1 cellular context compared by ENCODE assay signal in genomic region chr2:201008000-201008829, GRCh38.
TF ChIP-seq lines count a peak whose summit lies in the region.

No MANE protein-coding gene starts in this region.

TF ChIP-seq in HepG2, 621 proteins besides CTCF, POLR2A, EP300 and RAD21 (continued from another document and continues in another):
- TF ChIP-seq TBX2 (CRISPR knock-in tag; IDR thresholded peaks at IDR 0.05; ENCODE audit: borderline replicate concordance) (peak; percentile 92), PRDM4 (CRISPR knock-in tag; IDR thresholded peaks at IDR 0.05; ENCODE audit: borderline replicate concordance) (no peak), ZNF557 (CRISPR knock-in tag; IDR thresholded peaks at IDR 0.05) (no peak; the same call in 1 of the 2 replicates), ZSCAN21 (CRISPR knock-in tag; IDR thresholded peaks at IDR 0.05; ENCODE audit: borderline replicate concordance) (no peak), IRX3 (CRISPR knock-in tag; IDR thresholded peaks at IDR 0.05; ENCODE audit: borderline replicate concordance, low read depth) (no peak), ZNF317 (CRISPR knock-in tag; IDR thresholded peaks at IDR 0.05) (no peak), SOX13 (IDR thresholded peaks at IDR 0.05) (peak; percentile 92; the same call in 1 of the 2 replicates), SOX13 (CRISPR knock-in tag; conservative IDR thresholded peaks at IDR 0.05 in 1 of 2, IDR thresholded peaks at IDR 0.05 in 1 of 2) (peak in 1 of 2 experiments; percentile 99; a peak in 2 of 4 replicates), ZNF251 (CRISPR knock-in tag; IDR thresholded peaks at IDR 0.05) (no peak), ZXDC (CRISPR knock-in tag; IDR thresholded peaks at IDR 0.05) (no peak), ELF3 (CRISPR knock-in tag; IDR thresholded peaks at IDR 0.05) (peak; percentile 75), ZNF740 (CRISPR knock-in tag; IDR thresholded peaks at IDR 0.05) (no peak), BRD4 (CRISPR knock-in tag; IDR thresholded peaks at IDR 0.05) (no peak), TGIF2 (CRISPR knock-in tag; IDR thresholded peaks at IDR 0.05) (peak; percentile 48; the same call in 1 of the 2 replicates), SATB2 (CRISPR knock-in tag; IDR thresholded peaks at IDR 0.05) (0 out of 2 replicates have a peak, but pooled peaks have one; percentile 42), ZNF609 (CRISPR knock-in tag; IDR thresholded peaks at IDR 0.05; ENCODE audit: borderline replicate concordance) (peak; percentile 74), HOXA7 (CRISPR knock-in tag; IDR thresholded peaks at IDR 0.05) (no peak), RORA (CRISPR knock-in tag; IDR thresholded peaks at IDR 0.05) (no peak), ZNF343 (CRISPR knock-in tag; IDR thresholded peaks at IDR 0.05) (no peak), ATM (IDR thresholded peaks at IDR 0.05; ENCODE audit: borderline replicate concordance) (no peak), ZNF724P (CRISPR knock-in tag; IDR thresholded peaks at IDR 0.05; ENCODE audit: borderline replicate concordance) (no peak), ZNF776 (CRISPR knock-in tag; IDR thresholded peaks at IDR 0.05) (no peak), ZNF101 (CRISPR knock-in tag; IDR thresholded peaks at IDR 0.05; ENCODE audit: borderline replicate concordance, low read depth) (no peak), ZNF597 (CRISPR knock-in tag; IDR thresholded peaks at IDR 0.05) (no peak), JUNB (CRISPR knock-in tag; IDR thresholded peaks at IDR 0.05; ENCODE audit: borderline replicate concordance) (no peak), ZNF234 (CRISPR knock-in tag; conservative IDR thresholded peaks at IDR 0.05) (no peak), ZNF414 (CRISPR knock-in tag; IDR thresholded peaks at IDR 0.05) (no peak), SAP130 (CRISPR knock-in tag; IDR thresholded peaks at IDR 0.05; ENCODE audit: low read depth) (peak; percentile 77), ZFP91 (CRISPR knock-in tag; IDR thresholded peaks at IDR 0.05; ENCODE audit: borderline replicate concordance) (no peak), MTF1 (CRISPR knock-in tag; IDR thresholded peaks at IDR 0.05) (no peak), KLF16 (CRISPR knock-in tag; IDR thresholded peaks at IDR 0.05) (0 out of 4 replicates have a peak, but pooled peaks of 1 of the 2 experiments have one; percentile 39), KDM5B (CRISPR knock-in tag; IDR thresholded peaks at IDR 0.05; ENCODE audit: borderline replicate concordance) (no peak), TRAFD1 (CRISPR knock-in tag; IDR thresholded peaks at IDR 0.05; ENCODE audit: borderline replicate concordance) (no peak), CREM (IDR thresholded peaks at IDR 0.05) (peak; percentile 77), CREM (CRISPR knock-in tag; IDR thresholded peaks at IDR 0.05) (no peak), ZSCAN22 (CRISPR knock-in tag; IDR thresholded peaks at IDR 0.05) (peak; percentile 23; the same call in 1 of the 2 replicates), MAF1 (CRISPR knock-in tag; IDR thresholded peaks at IDR 0.05; ENCODE audit: borderline replicate concordance) (no peak), THAP11 (CRISPR knock-in tag; IDR thresholded peaks at IDR 0.05) (peak; percentile 47; the same call in 1 of the 2 replicates), ZNF564 (CRISPR knock-in tag; IDR thresholded peaks at IDR 0.05) (no peak), SIN3A (IDR thresholded peaks at IDR 0.05; ENCODE audit: borderline replicate concordance, low read depth, low read length) (no peak), KDM6A (CRISPR knock-in tag; IDR thresholded peaks at IDR 0.05; ENCODE audit: low read depth) (peak; percentile 57; the same call in 1 of the 2 replicates), MAFG (CRISPR knock-in tag; IDR thresholded peaks at IDR 0.05) (no peak), ZNF503 (CRISPR knock-in tag; IDR thresholded peaks at IDR 0.05) (peak; percentile 40; the same call in 1 of the 2 replicates), RXRB (CRISPR knock-in tag; IDR thresholded peaks at IDR 0.05; ENCODE audit: borderline replicate concordance) (peak; percentile 84; the same call in 1 of the 2 replicates), ASH2L (IDR thresholded peaks at IDR 0.05; ENCODE audit: insufficient read length, low read depth, low read length) (peak; percentile 72), POGK (CRISPR knock-in tag; conservative IDR thresholded peaks at IDR 0.05) (no peak)
